ENCODE assay signal across 12 cellular contexts in genomic region chr2:28691774-28692281, GRCh38. TPM values are rescaled to one million over a fixed set of nuclear protein-coding genes. Genes with fewer than 3 reads are reported as not detected.
DNase-seq lines count a peak whose midpoint lies in the region; ATAC-seq, FAIRE-seq and TF ChIP-seq lines count a peak whose summit lies in the region.
"Had no signal": no experiment of that assay in that cellular context is flagged by ENCODE, and none has a peak within 500 bp of the region (broad histone marks: within the 10 kb centered on the region; RNA-seq: fewer than 3 reads in every experiment).

No MANE protein-coding gene starts in this region.

- no peak for TF ChIP-seq POLR2A in endothelial cell of umbilical vein (IDR thresholded peaks at IDR 0.05; ENCODE audit: low read depth, low read length)

- H3K36me3 Mint-ChIP-seq in activated naive CD4-positive, alpha-beta T cell treated with anti-CD3 and anti-CD28 coated beads, Interleukin-2, amount 50 U/mL, for 72 hours, result no peaks in the 10 kb centered on the region
- H3K36me3 Mint-ChIP-seq: CD4-positive, alpha-beta memory T cell; natural killer cell treated with Interleukin-12 subunit alpha and Interleukin-12 subunit beta and Interleukin-15 and Interleukin-18, amount 100 ng/mL, for 72 hours had no signal

- no TSS peak for BruUV-seq in endothelial cell of umbilical vein (replicated peaks; lab: Mats Ljungman, UMichigan)

- no peaks in the 10 kb centered on the region for H3K9me3 Mint-ChIP-seq in activated naive CD4-positive, alpha-beta T cell treated with anti-CD3 and anti-CD28 coated beads, Interleukin-2, amount 50 U/mL, for 72 hours

- no peaks in the 10 kb centered on the region for H3K27me3 ChIP-seq in AG04450 (ENCODE audit: control insufficient read depth, insufficient read depth, low read length)
- H3K27me3 ChIP-seq in endothelial cell of umbilical vein (ENCODE audit: control insufficient read depth in 2 of 2, insufficient read depth in 2 of 2, low read length in 2 of 2), result no peaks in the 10 kb centered on the region
- H3K27me3 ChIP-seq: colonic mucosa had no signal

- H3K4me3 ChIP-seq in AG04450 (ENCODE audit: low read depth, low read length) (no peak overlapping the region), endothelial cell of umbilical vein (replicated peaks in 1 of 3; ENCODE audit: insufficient read depth in 1 of 3, low read depth in 1 of 3, low read length in 3 of 3) (no peak overlapping the region), mesodermal cell (ENCODE audit: extremely low read depth, insufficient read depth, low read length, poor library complexity, severe bottlenecking) (no peak overlapping the region)
- H3K4me3 ChIP-seq: colonic mucosa had no signal

- WGBS in mesodermal cell (ENCODE audit: insufficient coverage in 2 of 2), 2 experiments, result 58 to 60% methylated on average over 3 to 4 of the region's 6 CpGs

- CTCF ChIA-PET in AG04450 (lab: Charles Lee), result no interaction called here
- CTCF ChIA-PET in endothelial cell of umbilical vein (lab: Charles Lee), result interaction anchor here (0.8 to 1.5 kb wide), 4 partner anchors 9 to 98 kb away, joined by 3 to 7 read pairs (median 4); partner anchors contain the start of gene PPP1CB

- H3K27ac Mint-ChIP-seq in activated naive CD4-positive, alpha-beta T cell treated with anti-CD3 and anti-CD28 coated beads, Interleukin-2, amount 50 U/mL, for 72 hours, result no peak overlapping the region
- H3K27ac Mint-ChIP-seq: activated CD8-positive, alpha-beta T cell treated with anti-CD3 and anti-CD28 coated beads, Interleukin-2, amount 10 ng/mL, durations not matched to agents 7 days and 5 days had no signal

- H3K79me2 ChIP-seq in endothelial cell of umbilical vein (ENCODE audit: control insufficient read depth, insufficient read depth, low read length), result no peaks in the 10 kb centered on the region

- TF ChIP-seq CTCF in AG04450 (IDR thresholded peaks at IDR 0.05; ENCODE audit: low read depth, low read length) (no peak), endothelial cell of umbilical vein (IDR thresholded peaks at IDR 0.05; ENCODE audit: extremely low read depth in 1 of 2, insufficient read depth in 1 of 2, low read depth in 1 of 2, low read length in 2 of 2) (no peak)

- H4K20me1 ChIP-seq in endothelial cell of umbilical vein (replicated peaks; ENCODE audit: control insufficient read depth, extremely low read depth, insufficient read depth, low read length), result no peaks in the 10 kb centered on the region

- peak overlapping the region; percentile 52 for H3K27ac ChIP-seq in AG04450 (ENCODE audit: low read depth, low read length)
- H3K27ac ChIP-seq in endothelial cell of umbilical vein (ENCODE audit: insufficient read depth, low read depth, low read length), result peak overlapping the region; percentile 46
- H3K27ac ChIP-seq in mesodermal cell (ENCODE audit: low read depth, low read length, severe bottlenecking), result peak overlapping the region; percentile 73
- H3K27ac ChIP-seq: colonic mucosa had no signal

- peaks cover 12% of the 10 kb centered on the region for H3K4me1 ChIP-seq in endothelial cell of umbilical vein (ENCODE audit: control insufficient read depth, extremely low read depth, insufficient read depth, low read length)
- peaks cover 8% of the 10 kb centered on the region for H3K4me1 ChIP-seq in mesodermal cell (ENCODE audit: control insufficient read depth, insufficient read depth, low read length, poor library complexity, severe bottlenecking)
- H3K4me1 ChIP-seq: colonic mucosa had no signal

- H3K9ac ChIP-seq in endothelial cell of umbilical vein (replicated peaks; ENCODE audit: extremely low read depth, insufficient read depth, low read length), result no peak overlapping the region

- intact Hi-C loops in endothelial cell of umbilical vein (cut with micrococcal nuclease), result loop anchor here (2.0 kb wide), 2 partner anchors 31 to 59 kb away; partner anchors contain the start of gene PPP1CB

- peak overlapping the region; percentile 17 for H3K4me2 ChIP-seq in endothelial cell of umbilical vein (ENCODE audit: insufficient read depth, low read length)

- peak overlapping the region; percentile 3 for H2AFZ ChIP-seq in endothelial cell of umbilical vein (ENCODE audit: low read depth, low read length)

- POLR2A ChIA-PET in AG04450 (lab: Yijun Ruan, JAX) (interaction anchor here (1.2 kb wide), 1 partner anchor 27 kb away, joined by 3 read pairs; no protein-coding TSS in a partner anchor), endothelial cell of umbilical vein (lab: Charles Lee) (interaction anchor here (0.5 kb wide), 1 partner anchor 66 kb away, joined by 5 read pairs; no protein-coding TSS in a partner anchor)

- dilution Hi-C loops in endothelial cell of umbilical vein (cut with MboI; ENCODE audit: extremely low pct_ligation_motif_present, low sequenced_read_pairs), result no loop called here

- peak; percentile 90 for FAIRE-seq in endothelial cell of umbilical vein (lab: Jason Lieb, UNC)

- H3K9me1 ChIP-seq in endothelial cell of umbilical vein (replicated peaks; ENCODE audit: control insufficient read depth, extremely low read depth, insufficient read depth, low read length), result no peaks in the 10 kb centered on the region

- H3K36me3 ChIP-seq in endothelial cell of umbilical vein (ENCODE audit: control insufficient read depth in 2 of 2, extremely low read depth in 1 of 2, insufficient read depth in 2 of 2, low read length in 2 of 2) (no peaks in the 10 kb centered on the region), mesodermal cell (ENCODE audit: control insufficient read depth, insufficient read depth, low read length) (no peaks in the 10 kb centered on the region)
- H3K36me3 ChIP-seq: colonic mucosa had no signal

- ATAC-seq in activated naive CD4-positive, alpha-beta T cell treated with anti-CD3 and anti-CD28 coated beads, Interleukin-2, amount 50 U/mL, for 72 hours, result no peak
- no peak for ATAC-seq in HG03520 (IDR thresholded peaks at IDR 0.05; ENCODE audit: unreplicated experiment)
- ATAC-seq: activated CD8-positive, alpha-beta T cell treated with anti-CD3 and anti-CD28 coated beads, Interleukin-2, amount 10 ng/mL, durations not matched to agents 7 days and 5 days; natural killer cell treated with Interleukin-12 subunit alpha and Interleukin-12 subunit beta and Interleukin-15 and Interleukin-18, amount 100 ng/mL, for 72 hours had no signal

- H3K9me3 ChIP-seq in AG04450 (ENCODE audit: control insufficient read depth, insufficient read depth, low read length), result no peaks in the 10 kb centered on the region
- no peaks in the 10 kb centered on the region for H3K9me3 ChIP-seq in endothelial cell of umbilical vein (replicated peaks; ENCODE audit: control insufficient read depth, insufficient read depth, low read length)
- no peaks in the 10 kb centered on the region for H3K9me3 ChIP-seq in mesodermal cell (ENCODE audit: control insufficient read depth, low read length)
- H3K9me3 ChIP-seq: colonic mucosa had no signal

- DNase-seq in AG04450 (ENCODE audit: low read depth, low spot score) (peak; percentile 67), LoVo (ENCODE audit: low spot score) (peak; percentile 38), endothelial cell of umbilical vein (ENCODE audit: low read depth, low spot score) (peak; percentile 86), NCI-H187 treated with DMSO at 0.1 percent for 48 hours (lab: John Stamatoyannopoulos, UW) (no peak)
- DNase-seq in effector CD8-positive, alpha-beta T cell (lab: John Stamatoyannopoulos, UW), result no peak
- no peak for DNase-seq in activated naive CD4-positive, alpha-beta T cell treated with anti-CD3 and anti-CD28 coated beads, Interleukin-2, amount 50 U/mL, for 72 hours (ENCODE audit: low spot score in 2 of 2)
- DNase-seq: activated CD8-positive, alpha-beta T cell treated with anti-CD3 and anti-CD28 coated beads, Interleukin-2, amount 10 ng/mL, durations not matched to agents 7 days and 5 days; CD4-positive, alpha-beta memory T cell; colonic mucosa had no signal

TF ChIP-seq in endothelial cell of umbilical vein, 7 proteins besides CTCF, POLR2A, EP300 and RAD21:
- TF ChIP-seq MAX (IDR thresholded peaks at IDR 0.05; ENCODE audit: insufficient read depth, insufficient read length), result no peak
- peak; percentile 62 for TF ChIP-seq POLR2AphosphoS5 (IDR thresholded peaks at IDR 0.05; ENCODE audit: insufficient read depth, low read depth, low read length)

RNA-seq across cellular contexts. Expression of gene PPP1CB, which starts 59.8 kb away (rescaled TPM):
- polyA plus RNA-seq in AG04450 (2011; rRNA removed) (105 and 159 TPM in 2 replicates), endothelial cell of umbilical vein (18.7 and 29.8 TPM in 2 replicates)
- 229 and 259 TPM in 2 replicates for polyA minus RNA-seq in AG04450 (2011; rRNA and poly(A)+ RNA removed)
- total RNA-seq in endothelial cell of umbilical vein, result 157 and 163 TPM in 2 replicates
- polyA plus RNA-seq in endothelial cell of umbilical vein (2011; cell fraction: cytosol; rRNA removed), result 26.6 and 29.2 TPM in 2 replicates
- polyA plus RNA-seq in endothelial cell of umbilical vein (2011; cell fraction: nucleus; rRNA removed), result 21.6 and 38.8 TPM in 2 replicates
- 70.9 and 91.3 TPM in 2 replicates for polyA plus RNA-seq in endothelial cell of umbilical vein (2012)
- polyA minus RNA-seq in endothelial cell of umbilical vein, result 151 and 152 TPM in 2 replicates
- polyA minus RNA-seq in endothelial cell of umbilical vein (2011; cell fraction: cytosol; rRNA and poly(A)+ RNA removed), result 247 TPM
- polyA minus RNA-seq in endothelial cell of umbilical vein (2011; cell fraction: nucleus; rRNA and poly(A)+ RNA removed), result 49.7 and 72.4 TPM in 2 replicates
- polyA plus RNA-seq in mesodermal cell (2013, experiment 1 of 2), result 101 TPM
- 105 TPM for polyA plus RNA-seq in mesodermal cell (2013, experiment 2 of 2)
- total RNA-seq in activated naive CD4-positive, alpha-beta T cell treated with anti-CD3 and anti-CD28 coated beads, Interleukin-2, amount 50 U/mL, for 72 hours, result 100 to 1,000 TPM; 185 to 201 TPM

Comparison
In these comparisons a context has a peak if more than half of its experiments do, and no peak if none do; other contexts are left out.
1. DNase-seq: peak in AG04450 (single experiment), LoVo (single experiment) and endothelial cell of umbilical vein (single experiment); none in NCI-H187 treated with DMSO at 0.1 percent for 48 hours (single experiment), effector CD8-positive, alpha-beta T cell (single experiment) and activated naive CD4-positive, alpha-beta T cell treated with anti-CD3 and anti-CD28 coated beads, Interleukin-2, amount 50 U/mL, for 72 hours (0 of 2).
2. Peak in every context shown above with its lines, with median percentiles within 50 percentile points of each other: H3K27ac ChIP-seq.